In genomic region chr1:211734359-211734758, GRCh38 we compare ENCODE assay signal across 17 cellular contexts. TPM values are rescaled to one million over a fixed set of nuclear protein-coding genes. Genes with fewer than 3 reads are reported as not detected.
DNase-seq lines count a peak whose midpoint lies in the region; ATAC-seq and TF ChIP-seq lines count a peak whose summit lies in the region.
"Had no signal": no experiment of that assay in that cellular context is flagged by ENCODE, and none has a peak within 500 bp of the region (broad histone marks: within the 10 kb centered on the region; RNA-seq: fewer than 3 reads in every experiment).

No MANE protein-coding gene starts in this region.

- POLR2A ChIA-PET in HEK293 (lab: Yijun Ruan, JAX): no interaction called here
- POLR2A ChIA-PET in PC-9 (lab: Charles Lee; ENCODE audit: unreplicated experiment): no interaction called here

- peak overlapping the region; percentile 72 for H3K4me2 ChIP-seq in PC-9
- no peak overlapping the region for H3K4me2 ChIP-seq in hepatocyte

- CTCF ChIA-PET in HEK293 (lab: Yijun Ruan, JAX): interaction anchor here (0.6 to 1.0 kb wide), 2 partner anchors 14 to 36 kb away, joined by 3 read pairs; no protein-coding TSS in a partner anchor
- CTCF ChIA-PET in PC-9 (lab: Charles Lee): no interaction called here

- H3K9me2 ChIP-seq in PC-9 (ENCODE audit: insufficient read depth): no peaks in the 10 kb centered on the region
- H3K9me2 ChIP-seq in hepatocyte (replicated peaks; ENCODE audit: insufficient read depth): no peaks in the 10 kb centered on the region

- H4K20me1 ChIP-seq in PC-9 (ENCODE audit: insufficient read depth): no peaks in the 10 kb centered on the region
- H4K20me1 ChIP-seq in hepatocyte (ENCODE audit: insufficient read depth, poor library complexity, severe bottlenecking): no peaks in the 10 kb centered on the region

- no peak overlapping the region; the same call in 1 of the 2 replicates for H3K27ac ChIP-seq in HEK293 (ENCODE audit: extremely low read depth, low read depth, low read length)
- H3K27ac ChIP-seq in PC-9: peak overlapping the region; percentile 72; the same call in 1 of the 2 replicates
- peak overlapping the region; percentile 79 for H3K27ac ChIP-seq in hepatocyte
- H3K27ac ChIP-seq: suprapubic skin had no signal

- in situ Hi-C loops in Caki2 (cut with HindIII; ENCODE audit: low pct_unique_long_range_greater_than_20kb, low sequenced_read_pairs): no loop called here

- H2AFZ ChIP-seq in PC-9 (no peak overlapping the region), hepatocyte (no peak overlapping the region)

- intact Hi-C loops in PC-9 (cut with micrococcal nuclease; ENCODE audit: unreplicated experiment): loop anchor here (10.0 kb wide), 2 partner anchors 160 to 860 kb away; partner anchors contain the start of gene SLC30A1

- WGBS in hepatocyte (ENCODE audit: low lambda C conversion rate, missing lambda C conversion rate): 46% methylated on average over 9 of the region's 9 CpGs

- no TSS peak for BruUV-seq in PC-9 (replicated peaks; lab: Mats Ljungman, UMichigan)

- H3K36me3 ChIP-seq in HEK293 (ENCODE audit: control insufficient read depth in 2 of 2, insufficient read depth in 1 of 2, low read length in 2 of 2): no peaks in the 10 kb centered on the region
- no peaks in the 10 kb centered on the region for H3K36me3 ChIP-seq in PC-9 (ENCODE audit: low read depth)
- H3K36me3 ChIP-seq in hepatocyte (replicated peaks; ENCODE audit: insufficient read depth, low read depth): no peaks in the 10 kb centered on the region
- H3K36me3 ChIP-seq: suprapubic skin had no signal

- H3F3A ChIP-seq in PC-9 (ENCODE audit: insufficient read depth, low read depth): peaks cover 24% of the 10 kb centered on the region

- H3K4me1 ChIP-seq in HEK293 (ENCODE audit: control insufficient read depth, insufficient read depth, low read length) (peaks cover 8% of the 10 kb centered on the region), PC-9 (replicated peaks; ENCODE audit: insufficient read depth) (peaks cover 44% of the 10 kb centered on the region), hepatocyte (ENCODE audit: insufficient read depth) (peaks cover 11% of the 10 kb centered on the region)

- no peaks in the 10 kb centered on the region for H3K9me3 ChIP-seq in HEK293 (ENCODE audit: control insufficient read depth, insufficient read depth, low read depth, low read length)
- no peaks in the 10 kb centered on the region for H3K9me3 ChIP-seq in PC-9 (ENCODE audit: insufficient read depth, low read depth)
- H3K9me3 ChIP-seq in hepatocyte (ENCODE audit: low read depth): no peaks in the 10 kb centered on the region
- H3K9me3 ChIP-seq: suprapubic skin had no signal

- TF ChIP-seq CTCF in HEK293 (tag by site-specific recombination; IDR thresholded peaks at IDR 0.05) (no peak), PC-9 (conservative IDR thresholded peaks at IDR 0.05) (no peak), hepatocyte (IDR thresholded peaks at IDR 0.05; ENCODE audit: poor library complexity) (no peak)

- H3K79me2 ChIP-seq in PC-9 (ENCODE audit: low read depth) (no peaks in the 10 kb centered on the region), hepatocyte (no peaks in the 10 kb centered on the region)

- no peak overlapping the region for H3K4me3 ChIP-seq in HEK293 (ENCODE audit: low read depth, low read length)
- no peak overlapping the region for H3K4me3 ChIP-seq in PC-9
- no peak overlapping the region for H3K4me3 ChIP-seq in hepatocyte
- H3K4me3 ChIP-seq: suprapubic skin had no signal

- H3K27me3 ChIP-seq in PC-9 (ENCODE audit: insufficient read depth, low read depth) (no peaks in the 10 kb centered on the region), hepatocyte (no peaks in the 10 kb centered on the region)
- H3K27me3 ChIP-seq: suprapubic skin had no signal

- no peak for ATAC-seq in GM21825 (IDR thresholded peaks at IDR 0.05; ENCODE audit: unreplicated experiment)
- ATAC-seq in GM19455 (IDR thresholded peaks at IDR 0.05; ENCODE audit: unreplicated experiment): no peak
- ATAC-seq: activated CD8-positive, alpha-beta T cell treated with anti-CD3 and anti-CD28 coated beads for 36 hours; effector memory CD8-positive, alpha-beta T cell; left cardiac atrium; Right ventricle myocardium inferior had no signal

- DNase-seq in Caki2 (ENCODE audit: low read depth): peak; percentile 71
- DNase-seq in PC-9: no peak
- peak; percentile 37 for DNase-seq in hepatocyte (ENCODE audit: low spot score)
- DNase-seq in iPS-NIHi11 (ENCODE audit: low spot score): no peak
- DNase-seq in DMS 273 (lab: John Stamatoyannopoulos, UW; ENCODE audit: unreplicated experiment): no peak
- DNase-seq: activated CD8-positive, alpha-beta T cell treated with anti-CD3 and anti-CD28 coated beads for 36 hours; effector memory CD8-positive, alpha-beta T cell; left cardiac atrium; stimulated activated CD4-positive, alpha-beta T cell treated with anti-CD3 and anti-CD28 coated beads, Interleukin-4, amount 100 ng/mL, for 24 hours; stimulated activated CD8-positive, alpha-beta memory T cell treated with anti-CD3 and anti-CD28 coated beads, Interleukin-4, amount 100 ng/mL, for 48 hours; T-helper 1 cell had no signal

TF ChIP-seq in HEK293, 187 proteins besides CTCF, POLR2A, EP300 and RAD21 (continues in another document):
- TF ChIP-seq PRDM2 (tag by site-specific recombination; IDR thresholded peaks at IDR 0.05; ENCODE audit: borderline replicate concordance): no peak
- no peak for TF ChIP-seq ZFP69B (tag by site-specific recombination; IDR thresholded peaks at IDR 0.05)
- TF ChIP-seq YY2 (tag by site-specific recombination; IDR thresholded peaks at IDR 0.05): no peak
- TF ChIP-seq ZBTB44 (tag by site-specific recombination; IDR thresholded peaks at IDR 0.05): peak; percentile 63; the same call in 1 of the 2 replicates
- no peak for TF ChIP-seq ZFP41 (tag by site-specific recombination; IDR thresholded peaks at IDR 0.05; ENCODE audit: borderline replicate concordance)
- TF ChIP-seq ZNF529 (tag by site-specific recombination; IDR thresholded peaks at IDR 0.05; ENCODE audit: insufficient replicate concordance): no peak
- 0 out of 2 replicates have a peak, but pooled peaks have one; percentile 22 for TF ChIP-seq ZNF629 (tag by site-specific recombination; IDR thresholded peaks at IDR 0.05)

RNA-seq across cellular contexts. Expression of gene NEK2, which starts 58.9 kb away (rescaled TPM):
- 34.6 and 39.9 TPM in 2 replicates for total RNA-seq in Caki2 (2014; rRNA removed; shearing (Covaris generic); ENCODE audit: low replicate concordance)
- total RNA-seq in PC-9 (2021) (56.0 and 60.5 TPM in 2 replicates), hepatocyte (7.1 and 10.6 TPM in 2 replicates)
- 4.9 and 5.3 TPM in 2 replicates for polyA plus RNA-seq in hepatocyte
- total RNA-seq: cardiac septum had no signal

Comparison
In these comparisons a context has a peak if more than half of its experiments do, and no peak if none do; other contexts are left out.
1. DNase-seq: peak in Caki2 (single experiment) and hepatocyte (single experiment); none in PC-9 (0 of 2), iPS-NIHi11 (single experiment) and DMS 273 (single experiment).